ENCODE assay signal across 8 cellular contexts in the genomic region with DNA sequence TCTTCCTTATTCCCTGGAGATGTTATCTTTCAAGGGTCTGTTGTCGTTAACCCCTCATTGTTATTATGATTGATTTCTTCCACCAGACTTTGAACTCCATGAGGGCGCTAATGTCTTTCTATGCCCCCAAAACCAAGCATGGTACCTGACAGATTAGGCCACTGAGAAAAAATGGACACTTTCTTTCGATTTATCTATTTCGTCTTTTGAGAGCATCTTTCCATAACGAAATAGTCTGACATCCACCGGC. TPM values are rescaled to one million over a fixed set of nuclear protein-coding genes. Genes with fewer than 3 reads are reported as not detected.
A peak's percentile ranks its signal among the peaks of the same experiment; 100 is the strongest.
DNase-seq lines count a peak whose midpoint lies in the region; ATAC-seq lines count a peak whose summit lies in the region.

No MANE protein-coding gene starts in this region.

- H3K36me3 Mint-ChIP-seq in activated CD4-positive, alpha-beta T cell treated with anti-CD3 and anti-CD28 coated beads for 36 hours (ENCODE audit: low read depth), result peaks cover 29% of the 10 kb centered on the region
- peaks cover 49% of the 10 kb centered on the region for H3K36me3 Mint-ChIP-seq in activated T-helper 17 cell treated with anti-CD3 and anti-CD28 coated beads, Interleukin-2, amount 50 U/mL, for 72 hours (ENCODE audit: low read depth)

- peaks cover 25% of the 10 kb centered on the region for H3K4me1 Mint-ChIP-seq in activated CD4-positive, alpha-beta T cell treated with anti-CD3 and anti-CD28 coated beads for 36 hours
- peaks cover 8% of the 10 kb centered on the region for H3K4me1 Mint-ChIP-seq in activated T-helper 17 cell treated with anti-CD3 and anti-CD28 coated beads, Interleukin-2, amount 50 U/mL, for 72 hours

- H3K9me3 ChIP-seq in iPS-18c (ENCODE audit: control insufficient read depth, insufficient read depth, low read length), result no peaks in the 10 kb centered on the region

- H3K27me3 Mint-ChIP-seq in activated CD4-positive, alpha-beta T cell treated with anti-CD3 and anti-CD28 coated beads for 36 hours, result no peaks in the 10 kb centered on the region
- no peaks in the 10 kb centered on the region for H3K27me3 Mint-ChIP-seq in activated T-helper 17 cell treated with anti-CD3 and anti-CD28 coated beads, Interleukin-2, amount 50 U/mL, for 72 hours

- POLR2A ChIA-PET in activated CD4-positive, alpha-beta T cell treated with anti-CD3 and anti-CD28 coated beads for 36 hours (lab: Charles Lee), result interaction anchor here (0.6 to 1.8 kb wide), 9 partner anchors 20 to 220 kb away, joined by 3 to 7 read pairs (median 4); no protein-coding TSS in a partner anchor

- H3K27ac Mint-ChIP-seq in activated CD4-positive, alpha-beta T cell treated with anti-CD3 and anti-CD28 coated beads for 36 hours, result peak overlapping the region; percentile 95
- H3K27ac Mint-ChIP-seq in activated T-helper 17 cell treated with anti-CD3 and anti-CD28 coated beads, Interleukin-2, amount 50 U/mL, for 72 hours, result peak overlapping the region; percentile 97

- no peak for ATAC-seq in activated CD4-positive, alpha-beta T cell treated with anti-CD3 and anti-CD28 coated beads for 36 hours
- no peak for ATAC-seq in activated T-helper 17 cell treated with anti-CD3 and anti-CD28 coated beads, Interleukin-2, amount 50 U/mL, for 72 hours (replicated peaks)
- no peak for ATAC-seq in GM21576 (IDR thresholded peaks at IDR 0.05; ENCODE audit: unreplicated experiment)
- no peak for ATAC-seq in sciatic nerve

- intact Hi-C loops in activated CD4-positive, alpha-beta T cell treated with anti-CD3 and anti-CD28 coated beads for 36 hours (cut with DNase I, micrococcal nuclease), result loop anchor here (1.0 to 5.0 kb wide), 14 partner anchors 16 to 852 kb away; a partner anchor contains a TSS
- intact Hi-C loops in sciatic nerve (cut with DNase I), result no loop called here

- H3K9me3 Mint-ChIP-seq in activated CD4-positive, alpha-beta T cell treated with anti-CD3 and anti-CD28 coated beads for 36 hours (ENCODE audit: low read depth), result no peaks in the 10 kb centered on the region
- H3K9me3 Mint-ChIP-seq in activated T-helper 17 cell treated with anti-CD3 and anti-CD28 coated beads, Interleukin-2, amount 50 U/mL, for 72 hours, result no peaks in the 10 kb centered on the region

- H3K4me3 ChIP-seq in iPS-18c (ENCODE audit: insufficient read depth, low read depth, low read length), result peak overlapping the region; percentile 98

- H3K27ac ChIP-seq in substantia nigra (ENCODE audit: low read depth, low read length, poor library complexity, severe bottlenecking), result peak overlapping the region; percentile 88

- H3K4me3 Mint-ChIP-seq in activated CD4-positive, alpha-beta T cell treated with anti-CD3 and anti-CD28 coated beads for 36 hours, result peak overlapping the region; percentile 93
- H3K4me3 Mint-ChIP-seq in activated T-helper 17 cell treated with anti-CD3 and anti-CD28 coated beads, Interleukin-2, amount 50 U/mL, for 72 hours, result peak overlapping the region; percentile 95

- no peak for DNase-seq in activated CD4-positive, alpha-beta T cell treated with anti-CD3 and anti-CD28 coated beads for 36 hours
- no peak for DNase-seq in activated CD4-positive, alpha-beta T cell treated with anti-CD3 and anti-CD28 coated beads, Interleukin-2, amount 50 U/mL, for 48 hours
- DNase-seq in substantia nigra (lab: John Stamatoyannopoulos, UW) (no peak), GM19238 (ENCODE audit: insufficient read length, low spot score) (no peak), sciatic nerve (ENCODE audit: low spot score) (no peak)

- CTCF ChIA-PET in activated CD4-positive, alpha-beta T cell treated with anti-CD3 and anti-CD28 coated beads for 36 hours (lab: Charles Lee), result interaction anchor here (0.6 to 2.3 kb wide), 5 partner anchors 9 to 387 kb away, joined by 3 to 13 read pairs (median 3); no protein-coding TSS in a partner anchor

RNA-seq across cellular contexts. Expression of a gene that starts 0.6 kb away (rescaled TPM):
- total RNA-seq in activated CD4-positive, alpha-beta T cell treated with anti-CD3 and anti-CD28 coated beads for 36 hours, result 100 to 1,000 TPM; 231 to 330 TPM
- total RNA-seq in activated T-helper 17 cell treated with anti-CD3 and anti-CD28 coated beads, Interleukin-2, amount 50 U/mL, for 72 hours, result 100 to 1,000 TPM; 239 to 246 TPM
- total RNA-seq in sciatic nerve, result 100 TPM

RNA-seq across cellular contexts. Expression of a gene that starts 21.2 kb away (rescaled TPM):
- total RNA-seq in activated CD4-positive, alpha-beta T cell treated with anti-CD3 and anti-CD28 coated beads for 36 hours, result 100 to 1,000 TPM; 102 to 106 TPM
- total RNA-seq in activated T-helper 17 cell treated with anti-CD3 and anti-CD28 coated beads, Interleukin-2, amount 50 U/mL, for 72 hours, result 100 to 1,000 TPM in 1 of 2 donors, 10 to 100 TPM in 1; 93.4 to 103 TPM
- total RNA-seq in sciatic nerve, result 86.6 TPM
